In the genomic region with DNA sequence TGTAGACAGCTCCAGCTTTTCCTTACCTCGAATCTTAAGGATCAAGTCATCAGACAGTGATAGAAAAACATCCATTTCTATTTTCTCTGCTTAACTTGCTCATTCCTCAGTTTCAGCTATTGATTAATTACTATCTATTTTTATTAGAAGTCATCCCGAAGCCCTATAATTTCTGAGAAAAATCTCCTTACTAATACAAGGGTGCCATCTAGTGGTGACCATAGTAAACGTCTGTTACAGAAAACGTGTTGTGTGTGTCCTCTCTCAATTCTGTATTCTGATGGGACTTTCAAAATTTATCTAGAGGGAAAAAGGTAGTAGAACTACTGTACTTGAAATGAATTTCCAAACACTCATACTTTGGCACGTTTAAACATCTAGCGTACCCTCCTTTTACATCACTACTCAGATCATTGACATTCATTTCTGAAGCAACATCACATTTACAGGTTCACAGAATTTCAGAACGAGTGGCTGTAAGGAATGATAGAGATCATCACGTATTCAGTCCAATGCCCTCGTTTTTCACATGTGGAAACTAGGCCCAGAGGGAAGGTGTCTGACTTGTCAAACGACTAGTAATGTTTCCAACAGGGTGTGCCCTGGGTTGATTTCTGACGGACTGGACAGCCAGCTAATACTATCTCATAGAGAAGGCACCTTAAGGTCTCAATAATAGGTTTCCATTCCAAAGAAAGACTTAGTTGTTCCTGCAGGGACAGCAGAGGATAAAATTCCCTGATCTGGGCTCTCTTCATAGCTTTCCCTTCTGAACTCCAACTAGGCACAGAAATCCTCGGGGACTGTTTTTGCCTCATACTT, we compare ENCODE assay signal across 9 cellular contexts. TPM values are rescaled to one million over a fixed set of nuclear protein-coding genes. Genes with fewer than 3 reads are reported as not detected.
A peak's percentile ranks its signal among the peaks of the same experiment; 100 is the strongest.
DNase-seq lines count a peak whose midpoint lies in the region; ATAC-seq and TF ChIP-seq lines count a peak whose summit lies in the region.
"Had no signal": no experiment of that assay in that cellular context is flagged by ENCODE, and none has a peak within 500 bp of the region (broad histone marks: within the 10 kb centered on the region; RNA-seq: fewer than 3 reads in every experiment).

No MANE protein-coding gene starts in this region.

- peak; percentile 90 for TF ChIP-seq CTCF in SK-N-SH (IDR thresholded peaks at IDR 0.05)
- TF ChIP-seq CTCF in esophagus muscularis mucosa (IDR thresholded peaks at IDR 0.05): peak; percentile 73 to 79 (median 74)
- TF ChIP-seq CTCF in neural cell (IDR thresholded peaks at IDR 0.05; ENCODE audit: poor library complexity, severe bottlenecking): peak; percentile 86

- H3K36me3 Mint-ChIP-seq in activated naive CD4-positive, alpha-beta T cell treated with anti-CD3 and anti-CD28 coated beads for 36 hours (ENCODE audit: low read depth): peaks cover 30% of the 10 kb centered on the region

- H3K79me2 ChIP-seq in SK-N-SH (ENCODE audit: insufficient read depth) (no peaks in the 10 kb centered on the region), neural cell (replicated peaks; ENCODE audit: insufficient read depth, low read length) (no peaks in the 10 kb centered on the region)

- H2AFZ ChIP-seq in SK-N-SH (ENCODE audit: low read depth) (no peak overlapping the region), neural cell (ENCODE audit: low read depth, low read length) (no peak overlapping the region)

- H3K27ac ChIP-seq in SK-N-SH (ENCODE audit: low read depth in 2 of 2, low read length in 1 of 2): no peak overlapping the region
- H3K27ac ChIP-seq in esophagus muscularis mucosa (replicated peaks in 1 of 4): no peak overlapping the region
- no peak overlapping the region for H3K27ac ChIP-seq in neural cell (ENCODE audit: low read length)
- H3K27ac ChIP-seq: BLaER1 had no signal

- CTCF ChIA-PET in SK-N-SH (lab: Yijun Ruan, JAX): interaction anchor here (0.6 to 5.4 kb wide), 58 partner anchors 10 to 1143 kb away, joined by 3 to 46 read pairs (median 4); a partner anchor contains a TSS
- CTCF ChIA-PET in activated naive CD4-positive, alpha-beta T cell treated with anti-CD3 and anti-CD28 coated beads for 36 hours (lab: Charles Lee): interaction anchor here (0.6 to 4.1 kb wide), 39 partner anchors 8 to 1351 kb away, joined by 3 to 44 read pairs (median 4); a partner anchor contains a TSS

- H4K20me1 ChIP-seq in SK-N-SH (ENCODE audit: insufficient read depth) (no peaks in the 10 kb centered on the region), neural cell (ENCODE audit: insufficient read depth) (no peaks in the 10 kb centered on the region)

- DNase-seq in NCI-H187 treated with DMSO at 0.1 percent for 48 hours (lab: John Stamatoyannopoulos, UW) (peak; percentile 8), NCI-H187 (lab: John Stamatoyannopoulos, UW) (no peak), MV-4-11 (lab: John Stamatoyannopoulos, UW) (peak; percentile 24), SK-N-SH (peak; percentile 54), esophagus muscularis mucosa (ENCODE audit: extremely low spot score) (no peak)
- DNase-seq in activated naive CD4-positive, alpha-beta T cell treated with anti-CD3 and anti-CD28 coated beads for 36 hours: no peak

- H3F3A ChIP-seq in SK-N-SH (replicated peaks; ENCODE audit: insufficient read depth) (no peaks in the 10 kb centered on the region), neural cell (ENCODE audit: insufficient read depth, low read length, poor library complexity, severe bottlenecking) (no peaks in the 10 kb centered on the region)

- no peak for ATAC-seq in HG03378 (IDR thresholded peaks at IDR 0.05; ENCODE audit: unreplicated experiment)

- H3K9me2 ChIP-seq in SK-N-SH: no peaks in the 10 kb centered on the region
- H3K9me2 ChIP-seq in neural cell (ENCODE audit: insufficient read depth, low read length): no peaks in the 10 kb centered on the region

- peaks cover 4 to 7% of the 10 kb centered on the region in 2 experiments for H3K36me3 ChIP-seq in SK-N-SH (replicated peaks in 1 of 2; ENCODE audit: control insufficient read depth in 1 of 2, insufficient read depth in 2 of 2, low read length in 1 of 2)
- H3K36me3 ChIP-seq in esophagus muscularis mucosa: peaks cover 0 to 12% (median 6%) of the 10 kb centered on the region in 4 donors
- no peaks in the 10 kb centered on the region for H3K36me3 ChIP-seq in neural cell (ENCODE audit: insufficient read depth, low read length)

- H3K27ac Mint-ChIP-seq in activated naive CD4-positive, alpha-beta T cell treated with anti-CD3 and anti-CD28 coated beads for 36 hours: no peak overlapping the region

- H3K27me3 ChIP-seq in SK-N-SH (ENCODE audit: insufficient read depth) (no peaks in the 10 kb centered on the region), esophagus muscularis mucosa (no peaks in the 10 kb centered on the region), neural cell (ENCODE audit: insufficient read depth, low read depth, low read length) (no peaks in the 10 kb centered on the region)
- H3K27me3 ChIP-seq: BLaER1 had no signal

- H3K9ac ChIP-seq in SK-N-SH: no peak overlapping the region
- no peak overlapping the region for H3K9ac ChIP-seq in neural cell (ENCODE audit: low read length)

- POLR2A ChIA-PET in SK-N-SH (lab: Yijun Ruan, JAX): no interaction called here

- no peak for TF ChIP-seq POLR2A in esophagus muscularis mucosa (IDR thresholded peaks at IDR 0.05; ENCODE audit: low read depth)

- H3K4me3 ChIP-seq in SK-N-SH (ENCODE audit: low read depth in 2 of 2, low read length in 1 of 2) (peak overlapping the region in 1 of 2 experiments; percentile 24; a peak in 1 of 4 replicates), esophagus muscularis mucosa (no peak overlapping the region), neural cell (ENCODE audit: low read length) (no peak overlapping the region)
- H3K4me3 ChIP-seq: BLaER1 had no signal

- peaks cover 18% of the 10 kb centered on the region for H3K4me1 Mint-ChIP-seq in activated naive CD4-positive, alpha-beta T cell treated with anti-CD3 and anti-CD28 coated beads for 36 hours (ENCODE audit: low read depth)

- peaks cover 10% of the 10 kb centered on the region; the same call in 1 of the 2 replicates for H3K9me3 ChIP-seq in SK-N-SH
- H3K9me3 ChIP-seq in esophagus muscularis mucosa: no peaks in the 10 kb centered on the region
- H3K9me3 ChIP-seq in neural cell (ENCODE audit: low read length): no peaks in the 10 kb centered on the region

- peaks cover 5% of the 10 kb centered on the region for H3K9me3 Mint-ChIP-seq in activated naive CD4-positive, alpha-beta T cell treated with anti-CD3 and anti-CD28 coated beads for 36 hours

- TF ChIP-seq RAD21 in SK-N-SH (IDR thresholded peaks at IDR 0.05; ENCODE audit: low read length): peak; percentile 81
- peak; percentile 87 for TF ChIP-seq RAD21 in neural cell (conservative IDR thresholded peaks at IDR 0.05)

- H3K4me2 ChIP-seq in SK-N-SH (no peak overlapping the region), neural cell (ENCODE audit: low read length) (no peak overlapping the region)
- H3K4me2 ChIP-seq: BLaER1 had no signal

- H3K4me3 Mint-ChIP-seq in activated naive CD4-positive, alpha-beta T cell treated with anti-CD3 and anti-CD28 coated beads for 36 hours: no peak overlapping the region

- TF ChIP-seq EP300 in SK-N-SH (IDR thresholded peaks at IDR 0.05; ENCODE audit: borderline replicate concordance in 1 of 2, low read depth in 1 of 2, low read length in 1 of 2) (no peak), esophagus muscularis mucosa (IDR thresholded peaks at IDR 0.05) (no peak), neural cell (conservative IDR thresholded peaks at IDR 0.05; ENCODE audit: poor library complexity, severe bottlenecking) (no peak)

- H3K27me3 Mint-ChIP-seq in activated naive CD4-positive, alpha-beta T cell treated with anti-CD3 and anti-CD28 coated beads for 36 hours (ENCODE audit: low read depth): no peaks in the 10 kb centered on the region

- intact Hi-C loops in esophagus muscularis mucosa (cut with DNase I): loop anchor here (5.0 to 10.0 kb wide), 3 partner anchors 62 to 614 kb away; no protein-coding TSS in a partner anchor
- intact Hi-C loops in activated naive CD4-positive, alpha-beta T cell treated with anti-CD3 and anti-CD28 coated beads for 36 hours (cut with micrococcal nuclease): loop anchor here (1.0 to 2.0 kb wide), 3 partner anchors 70 to 230 kb away; a partner anchor contains a TSS

- H3K4me1 ChIP-seq in SK-N-SH (ENCODE audit: control insufficient read depth in 1 of 2, insufficient read depth in 2 of 2, low read depth in 1 of 2, low read length in 1 of 2): no peaks in the 10 kb centered on the region; a peak in 1 of 4 replicates
- peaks cover 0 to 17% (median 5%) of the 10 kb centered on the region in 4 donors for H3K4me1 ChIP-seq in esophagus muscularis mucosa

- WGBS in SK-N-SH (ENCODE audit: low lambda C conversion rate): 43% methylated on average over 12 of the region's 12 CpGs
- 28% methylated on average over 12 of the region's 12 CpGs for WGBS in esophagus muscularis mucosa

TF ChIP-seq in SK-N-SH, 30 proteins besides CTCF, POLR2A, EP300 and RAD21 (continues in another document):
- TF ChIP-seq SMC3 (IDR thresholded peaks at IDR 0.05; ENCODE audit: low read depth, low read length): peak; percentile 49

TF ChIP-seq in neural cell, 6 proteins besides CTCF, POLR2A, EP300 and RAD21 (continues in another document):
- peak; percentile 81 for TF ChIP-seq SMC3 (conservative IDR thresholded peaks at IDR 0.05; ENCODE audit: poor library complexity)
- no peak for TF ChIP-seq EZH2 (IDR thresholded peaks at IDR 0.05; ENCODE audit: borderline replicate concordance, insufficient read depth, low read length, poor library complexity, severe bottlenecking)
- TF ChIP-seq TAF1 (IDR thresholded peaks at IDR 0.05; ENCODE audit: low read depth): no peak
- TF ChIP-seq POLR2AphosphoS5 (IDR thresholded peaks at IDR 0.05): no peak

RNA-seq across cellular contexts. Expression of a gene that starts 25.6 kb away (rescaled TPM):
- 13.8 and 18.3 TPM in 2 replicates for polyA plus RNA-seq in SK-N-SH (2012; rRNA removed)
- polyA plus RNA-seq in SK-N-SH (2012; cell fraction: cytosol; rRNA removed): 21.4 and 23.7 TPM in 2 replicates
- polyA plus RNA-seq in SK-N-SH (2012; cell fraction: nucleus; rRNA removed): 6.4 and 13.0 TPM in 2 replicates
- 10 to 100 TPM; 20.5 to 30.3 (median 25.3) TPM for total RNA-seq in esophagus muscularis mucosa
- 28.0 and 28.4 TPM in 2 replicates for polyA plus RNA-seq in neural cell
- 35.8 and 39.4 TPM in 2 replicates for polyA minus RNA-seq in neural cell
- 10 to 100 TPM; 25.9 TPM for total RNA-seq in activated naive CD4-positive, alpha-beta T cell treated with anti-CD3 and anti-CD28 coated beads for 36 hours

Comparison
In these comparisons a context has a peak if more than half of its experiments do, and no peak if none do; other contexts are left out.
1. DNase-seq: peak in NCI-H187 treated with DMSO at 0.1 percent for 48 hours (single experiment), MV-4-11 (single experiment) and SK-N-SH (single experiment); none in NCI-H187 (0 of 2), esophagus muscularis mucosa (single experiment) and activated naive CD4-positive, alpha-beta T cell treated with anti-CD3 and anti-CD28 coated beads for 36 hours (single experiment).
2. Peak in every context shown above with its lines, with median percentiles within 50 percentile points of each other: CTCF ChIP-seq.